1 cellular context compared by ENCODE assay signal in the genomic region with DNA sequence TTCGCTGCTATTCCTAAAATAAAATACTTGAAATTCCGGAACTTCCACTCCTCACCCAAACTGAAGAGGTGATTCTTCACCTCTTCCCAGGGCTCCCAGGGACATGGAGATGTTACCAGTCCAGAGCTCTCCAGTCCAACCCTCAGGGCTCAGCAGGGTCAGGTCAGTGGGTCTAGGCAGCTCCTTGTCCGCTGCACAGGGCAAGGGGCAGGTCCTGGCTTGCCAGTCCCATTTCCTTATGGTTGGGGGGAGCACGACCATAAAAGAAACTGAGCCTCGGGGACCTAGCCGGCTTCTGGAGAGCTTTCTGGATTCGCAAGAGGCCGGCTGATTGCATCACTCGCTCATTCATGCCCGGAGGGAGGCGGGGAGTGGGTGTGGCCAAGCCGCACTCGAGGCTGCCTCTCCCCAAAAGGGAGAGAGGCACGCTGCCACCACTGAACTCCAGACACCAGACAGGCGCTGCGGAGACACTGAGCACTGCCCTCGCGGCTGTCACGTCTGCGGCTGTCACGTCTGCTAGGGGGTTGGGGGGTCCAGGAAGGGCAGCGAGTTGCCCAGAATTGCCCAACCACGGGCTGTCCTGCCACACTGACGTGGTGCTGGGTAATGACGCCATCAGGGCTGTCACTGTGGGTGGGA.
TF ChIP-seq lines count a peak whose summit lies in the region.

No MANE protein-coding gene starts in this region.

TF ChIP-seq in H1, 55 proteins besides CTCF, POLR2A, EP300 and RAD21 (continued from another document):
- TF ChIP-seq TCF12 (IDR thresholded peaks at IDR 0.05; ENCODE audit: low read depth, low read length) = no peak
- 0 out of 2 replicates have a peak, but pooled peaks have one; percentile 16 for TF ChIP-seq E2F6 (IDR thresholded peaks at IDR 0.05)
- TF ChIP-seq, protein P1, sequence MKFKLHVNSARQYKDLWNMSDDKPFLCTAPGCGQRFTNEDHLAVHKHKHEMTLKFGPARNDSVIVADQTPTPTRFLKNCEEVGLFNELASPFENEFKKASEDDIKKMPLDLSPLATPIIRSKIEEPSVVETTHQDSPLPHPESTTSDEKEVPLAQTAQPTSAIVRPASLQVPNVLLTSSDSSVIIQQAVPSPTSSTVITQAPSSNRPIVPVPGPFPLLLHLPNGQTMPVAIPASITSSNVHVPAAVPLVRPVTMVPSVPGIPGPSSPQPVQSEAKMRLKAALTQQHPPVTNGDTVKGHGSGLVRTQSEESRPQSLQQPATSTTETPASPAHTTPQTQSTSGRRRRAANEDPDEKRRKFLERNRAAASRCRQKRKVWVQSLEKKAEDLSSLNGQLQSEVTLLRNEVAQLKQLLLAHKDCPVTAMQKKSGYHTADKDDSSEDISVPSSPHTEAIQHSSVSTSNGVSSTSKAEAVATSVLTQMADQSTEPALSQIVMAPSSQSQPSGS (IDR thresholded peaks at IDR 0.05; ENCODE audit: low read length) = peak; percentile 42; the same call in 1 of the 2 replicates
- TF ChIP-seq USF2 (IDR thresholded peaks at IDR 0.05; ENCODE audit: low read length) = no peak
- peak; percentile 87 for TF ChIP-seq JUND (IDR thresholded peaks at IDR 0.05; ENCODE audit: low read length)
- TF ChIP-seq SIN3A (conservative IDR thresholded peaks at IDR 0.05 in 1 of 2, IDR thresholded peaks at IDR 0.05 in 1 of 2; ENCODE audit: low read depth in 1 of 2, low read length in 2 of 2) = peak; percentile 85 to 89; a peak in 3 of 4 replicates
- TF ChIP-seq HDAC2 (IDR thresholded peaks at IDR 0.05; ENCODE audit: borderline replicate concordance in 1 of 2, low read depth in 2 of 2, low read length in 2 of 2) = no peak
- TF ChIP-seq TAF1 (IDR thresholded peaks at IDR 0.05; ENCODE audit: low read depth, low read length) = peak; percentile 53; the same call in 1 of the 2 replicates
- peak; percentile 89 for TF ChIP-seq MAX (IDR thresholded peaks at IDR 0.05)
- TF ChIP-seq SIRT6 (IDR thresholded peaks at IDR 0.05; ENCODE audit: low read length) = no peak
- TF ChIP-seq JUN (IDR thresholded peaks at IDR 0.05; ENCODE audit: low read depth, low read length) = no peak
- peak; percentile 45; the same call in 1 of the 2 replicates for TF ChIP-seq TBP (IDR thresholded peaks at IDR 0.05; ENCODE audit: low read depth, low read length)
- no peak for TF ChIP-seq RBBP5 (IDR thresholded peaks at IDR 0.05; ENCODE audit: borderline replicate concordance, low read depth, low read length)
- TF ChIP-seq POLR2AphosphoS5 (IDR thresholded peaks at IDR 0.05; ENCODE audit: low read depth, low read length) = peak; percentile 80; the same call in 1 of the 2 replicates
- TF ChIP-seq CREB1 (IDR thresholded peaks at IDR 0.05) = peak; percentile 40; the same call in 1 of the 2 replicates
- TF ChIP-seq NANOG (IDR thresholded peaks at IDR 0.05; ENCODE audit: insufficient read depth, low read depth, low read length, poor library complexity, severe bottlenecking) = no peak
- TF ChIP-seq CEBPB (IDR thresholded peaks at IDR 0.05; ENCODE audit: low read depth, low read length) = peak; percentile 99
